ENCODE assay signal across 9 cellular contexts in the genomic region with DNA sequence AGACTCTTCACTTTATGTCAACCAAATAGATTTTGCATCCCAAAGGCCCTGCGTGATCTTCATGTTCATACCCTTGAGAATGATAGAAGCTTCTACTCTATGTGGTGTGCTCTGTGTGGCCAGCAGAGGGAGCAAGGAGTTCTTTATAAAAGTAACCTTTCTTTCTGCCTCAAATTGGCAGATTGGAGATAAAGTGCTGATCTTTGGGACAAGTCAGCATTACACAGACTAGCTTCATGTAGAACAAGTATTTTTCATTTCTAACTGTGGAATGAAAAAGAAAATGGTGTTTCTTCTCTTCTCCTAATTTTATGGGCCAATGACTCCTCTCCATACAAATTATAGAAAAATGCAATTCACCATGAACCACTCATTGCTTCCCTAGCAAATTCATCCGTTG.
A peak's percentile ranks its signal among the peaks of the same experiment; 100 is the strongest.
DNase-seq lines count a peak whose midpoint lies in the region; ATAC-seq and TF ChIP-seq lines count a peak whose summit lies in the region.
"Had no signal": no experiment of that assay in that cellular context is flagged by ENCODE, and none has a peak within 500 bp of the region (broad histone marks: within the 10 kb centered on the region; RNA-seq: fewer than 3 reads in every experiment).

No MANE protein-coding gene starts in this region.

- H3K27ac ChIP-seq in spleen: no peak overlapping the region

- H3K9me3 ChIP-seq in spleen: no peaks in the 10 kb centered on the region

- H3K27me3 Mint-ChIP-seq in activated T-cell treated with anti-CD3 and anti-CD28 coated beads, Interleukin-2, amount 50 U/mL, for 72 hours (ENCODE audit: low read depth): no peaks in the 10 kb centered on the region
- no peaks in the 10 kb centered on the region; the same call in 1 of the 2 replicates for H3K27me3 Mint-ChIP-seq in HFFc6 (ENCODE audit: insufficient read depth)
- H3K27me3 Mint-ChIP-seq: activated naive CD8-positive, alpha-beta T cell treated with anti-CD3 and anti-CD28 coated beads, Interleukin-2, amount 10 ng/mL, durations not matched to agents 7 days and 5 days had no signal

- no peak for ATAC-seq in activated T-cell treated with anti-CD3 and anti-CD28 coated beads, Interleukin-2, amount 50 U/mL, for 72 hours (replicated peaks in 1 of 2)

- TF ChIP-seq CTCF in HFFc6 (IDR thresholded peaks at IDR 0.05): peak; percentile 89
- peak in 8 of 11 experiments; percentile 33 to 68 (median 60) for TF ChIP-seq CTCF in spleen (IDR thresholded peaks at IDR 0.05 in 8 of 11, conservative IDR thresholded peaks at IDR 0.05 in 3 of 11)

- WGBS in spleen, 5 donors: 51 to 69% (median 59%) methylated on average over 2 of the region's 2 CpGs

- no peak overlapping the region for H3K4me3 ChIP-seq in spleen

- no peak for TF ChIP-seq POLR2A in spleen (IDR thresholded peaks at IDR 0.05)

- intact Hi-C loops in spleen (cut with DNase I; ENCODE audit: low total_unique reads): no loop called here

- H3K36me3 Mint-ChIP-seq in activated T-cell treated with anti-CD3 and anti-CD28 coated beads, Interleukin-2, amount 50 U/mL, for 72 hours (ENCODE audit: insufficient read depth in 2 of 2): no peaks in the 10 kb centered on the region
- H3K36me3 Mint-ChIP-seq in HFFc6 (ENCODE audit: low read depth): no peaks in the 10 kb centered on the region
- H3K36me3 Mint-ChIP-seq: activated naive CD8-positive, alpha-beta T cell treated with anti-CD3 and anti-CD28 coated beads, Interleukin-2, amount 10 ng/mL, durations not matched to agents 7 days and 5 days had no signal

- H3K27ac Mint-ChIP-seq in activated T-cell treated with anti-CD3 and anti-CD28 coated beads, Interleukin-2, amount 50 U/mL, for 72 hours: no peak overlapping the region
- no peak overlapping the region for H3K27ac Mint-ChIP-seq in HFFc6
- H3K27ac Mint-ChIP-seq: activated naive CD8-positive, alpha-beta T cell treated with anti-CD3 and anti-CD28 coated beads, Interleukin-2, amount 10 ng/mL, durations not matched to agents 7 days and 5 days had no signal

- no peaks in the 10 kb centered on the region for H3K4me1 ChIP-seq in spleen

- H3K4me3 Mint-ChIP-seq in activated T-cell treated with anti-CD3 and anti-CD28 coated beads, Interleukin-2, amount 50 U/mL, for 72 hours: no peak overlapping the region
- H3K4me3 Mint-ChIP-seq in HFFc6: no peak overlapping the region
- H3K4me3 Mint-ChIP-seq: activated naive CD8-positive, alpha-beta T cell treated with anti-CD3 and anti-CD28 coated beads, Interleukin-2, amount 10 ng/mL, durations not matched to agents 7 days and 5 days had no signal

- DNase-seq in activated T-cell treated with anti-CD3 and anti-CD28 coated beads, Interleukin-2, amount 50 U/mL, for 72 hours: peak; percentile 13 to 23
- DNase-seq in activated T-cell treated with anti-CD3 and anti-CD28 coated beads, Interleukin-2, amount 50 U/mL, for 1 hour: no peak
- DNase-seq in HFFc6: peak; percentile 30
- peak; percentile 64 for DNase-seq in NCI-H1694 treated with DMSO at 0.1 percent for 48 hours (lab: John Stamatoyannopoulos, UW)
- peak in 34 of 58 donors; percentile 2 to 73 (median 18) for DNase-seq in anterior cingulate cortex (lab: John Stamatoyannopoulos, UW)
- DNase-seq in hepatic stellate cell (ENCODE audit: low spot score): peak; percentile 13
- no peak for DNase-seq in spleen
- no peak for DNase-seq in NK-92 (lab: John Stamatoyannopoulos, UW; ENCODE audit: unreplicated experiment)
- DNase-seq: activated naive CD8-positive, alpha-beta T cell treated with anti-CD3 and anti-CD28 coated beads, Interleukin-2, amount 10 ng/mL, durations not matched to agents 7 days and 5 days had no signal

- no peaks in the 10 kb centered on the region for H3K9me3 Mint-ChIP-seq in activated T-cell treated with anti-CD3 and anti-CD28 coated beads, Interleukin-2, amount 50 U/mL, for 72 hours
- no peaks in the 10 kb centered on the region for H3K9me3 Mint-ChIP-seq in HFFc6
- H3K9me3 Mint-ChIP-seq: activated naive CD8-positive, alpha-beta T cell treated with anti-CD3 and anti-CD28 coated beads, Interleukin-2, amount 10 ng/mL, durations not matched to agents 7 days and 5 days had no signal

- no peaks in the 10 kb centered on the region for H3K4me1 Mint-ChIP-seq in activated T-cell treated with anti-CD3 and anti-CD28 coated beads, Interleukin-2, amount 50 U/mL, for 72 hours (ENCODE audit: low read depth)
- peaks cover 16% of the 10 kb centered on the region for H3K4me1 Mint-ChIP-seq in HFFc6 (ENCODE audit: low read depth)
- H3K4me1 Mint-ChIP-seq: activated naive CD8-positive, alpha-beta T cell treated with anti-CD3 and anti-CD28 coated beads, Interleukin-2, amount 10 ng/mL, durations not matched to agents 7 days and 5 days had no signal

- H3K36me3 ChIP-seq in spleen: no peaks in the 10 kb centered on the region

- no peaks in the 10 kb centered on the region for H3K27me3 ChIP-seq in spleen (replicated peaks in 1 of 7)

Comparison
In these comparisons a context has a peak if more than half of its experiments do, and no peak if none do; other contexts are left out.
1. DNase-seq: peak in activated T-cell treated with anti-CD3 and anti-CD28 coated beads, Interleukin-2, amount 50 U/mL, for 72 hours (2 of 2), HFFc6 (single experiment), NCI-H1694 treated with DMSO at 0.1 percent for 48 hours (single experiment), anterior cingulate cortex (34 of 58) and hepatic stellate cell (single experiment); none in activated T-cell treated with anti-CD3 and anti-CD28 coated beads, Interleukin-2, amount 50 U/mL, for 1 hour (single experiment), spleen (single experiment) and NK-92 (single experiment).